In genomic region chr16:19699472-19699871, GRCh38 we compare ENCODE assay signal across 14 cellular contexts. TPM values are rescaled to one million over a fixed set of nuclear protein-coding genes. Genes with fewer than 3 reads are reported as not detected.
DNase-seq lines count a peak whose midpoint lies in the region; TF ChIP-seq lines count a peak whose summit lies in the region.
"Had no signal": no experiment of that assay in that cellular context is flagged by ENCODE, and none has a peak within 500 bp of the region (broad histone marks: within the 10 kb centered on the region; RNA-seq: fewer than 3 reads in every experiment).

No MANE protein-coding gene starts in this region.

- no peak overlapping the region for H2BK120ac ChIP-seq in H9 (ENCODE audit: low read depth, low read length, poor library complexity, severe bottlenecking)
- H2BK120ac ChIP-seq in neuronal stem cell (ENCODE audit: low read depth, low read length) = no peak overlapping the region

- no peaks in the 10 kb centered on the region for H3K4me1 ChIP-seq in H9 (ENCODE audit: insufficient read depth, low read length)
- no peaks in the 10 kb centered on the region for H3K4me1 ChIP-seq in neuronal stem cell (ENCODE audit: control insufficient read depth in 2 of 2, insufficient read depth in 1 of 2, low read depth in 1 of 2, low read length in 2 of 2)
- peaks cover 0 to 55% (median 41%) of the 10 kb centered on the region in 4 donors for H3K4me1 ChIP-seq in tibial nerve

- H3K27me3 ChIP-seq in H9 (ENCODE audit: insufficient read depth, low read length) (no peaks in the 10 kb centered on the region), neuronal stem cell (ENCODE audit: control insufficient read depth in 3 of 3, insufficient read depth in 3 of 3, low read depth in 1 of 3, low read length in 3 of 3) (no peaks in the 10 kb centered on the region), tibial nerve (no peaks in the 10 kb centered on the region)
- H3K27me3 ChIP-seq: body of pancreas had no signal

- H3K27me3 Mint-ChIP-seq in H9 (ENCODE audit: low read depth) (no peaks in the 10 kb centered on the region), chondrocyte (ENCODE audit: low read depth) (no peaks in the 10 kb centered on the region)
- H3K27me3 Mint-ChIP-seq: activated naive CD4-positive, alpha-beta T cell treated with anti-CD3 and anti-CD28 coated beads, Interleukin-2, amount 10 ng/mL, durations not matched to agents 7 days and 5 days had no signal

- no peak for TF ChIP-seq POLR2A in tibial nerve (IDR thresholded peaks at IDR 0.05)

- no peaks in the 10 kb centered on the region for H3K79me2 ChIP-seq in H9 (ENCODE audit: insufficient read depth, low read length)

- H2AK5ac ChIP-seq in H9 (ENCODE audit: insufficient read length, low read length) (no peak overlapping the region), neuronal stem cell (ENCODE audit: low read depth, low read length) (no peak overlapping the region)

- H3K9ac ChIP-seq in H9 (ENCODE audit: extremely low read depth, insufficient read length, low read length) = no peak overlapping the region
- peak overlapping the region; percentile 31 for H3K9ac ChIP-seq in neuronal stem cell (ENCODE audit: low read depth, low read length, poor library complexity)

- no peak overlapping the region for H4K91ac ChIP-seq in H9 (ENCODE audit: insufficient read length, low read depth, low read length)
- no peak overlapping the region for H4K91ac ChIP-seq in neuronal stem cell (ENCODE audit: low read depth, low read length, poor library complexity)

- H3K36me3 Mint-ChIP-seq in H9 (ENCODE audit: insufficient read depth in 1 of 3, low read depth in 3 of 3) = peaks cover 53 to 90% (median 88%) of the 10 kb centered on the region in 3 experiments
- peaks cover 22% of the 10 kb centered on the region for H3K36me3 Mint-ChIP-seq in chondrocyte (ENCODE audit: low read depth)

- H3K9me3 ChIP-seq in H9 (ENCODE audit: control insufficient read depth, low read depth, low read length) (no peaks in the 10 kb centered on the region), neuronal stem cell (replicated peaks in 1 of 2; ENCODE audit: control insufficient read depth in 2 of 2, insufficient read depth in 1 of 2, low read depth in 1 of 2, low read length in 2 of 2) (peaks cover 0 to 4% of the 10 kb centered on the region in 2 donors), tibial nerve (no peaks in the 10 kb centered on the region)
- H3K9me3 ChIP-seq: body of pancreas had no signal

- no peak overlapping the region for H4K5ac ChIP-seq in H9 (ENCODE audit: insufficient read length, low read depth, low read length)

- no peak overlapping the region for H2BK12ac ChIP-seq in H9 (ENCODE audit: insufficient read length, low read depth, low read length)
- H2BK12ac ChIP-seq in neuronal stem cell (ENCODE audit: low read length) = no peak overlapping the region

- H3K4me2 ChIP-seq in H9 (ENCODE audit: insufficient read depth, insufficient read length, low read length) (no peak overlapping the region), neuronal stem cell (ENCODE audit: insufficient read depth, low read length, poor library complexity, severe bottlenecking) (no peak overlapping the region)

- H4K20me1 ChIP-seq in H9 (ENCODE audit: control insufficient read depth, insufficient read depth, insufficient read length) = no peaks in the 10 kb centered on the region

- no peak for TF ChIP-seq EP300 in tibial nerve (IDR thresholded peaks at IDR 0.05)

- H3K9me3 Mint-ChIP-seq in H9 = peaks cover 0 to 9% of the 10 kb centered on the region in 2 experiments; a peak in 1 of 5 replicates
- H3K9me3 Mint-ChIP-seq in chondrocyte (ENCODE audit: low read depth) = no peaks in the 10 kb centered on the region
- H3K9me3 Mint-ChIP-seq: activated naive CD4-positive, alpha-beta T cell treated with anti-CD3 and anti-CD28 coated beads, Interleukin-2, amount 10 ng/mL, durations not matched to agents 7 days and 5 days; nephron progenitor cell had no signal

- H3K14ac ChIP-seq in H9 (ENCODE audit: insufficient read depth, low read length) = no peak overlapping the region
- no peak overlapping the region for H3K14ac ChIP-seq in neuronal stem cell (ENCODE audit: low read length)

- no peak overlapping the region for H3K4ac ChIP-seq in H9 (ENCODE audit: low read depth, low read length)
- no peak overlapping the region for H3K4ac ChIP-seq in neuronal stem cell (ENCODE audit: low read length)

- H3K4me3 ChIP-seq in neuronal stem cell (ENCODE audit: low read length in 2 of 2) = no peak overlapping the region
- H3K4me3 ChIP-seq in tibial nerve = no peak overlapping the region
- H3K4me3 ChIP-seq: body of pancreas had no signal

- H3T11ph ChIP-seq in H9 (ENCODE audit: low read length) = no peak overlapping the region

- no peak overlapping the region for H3K18ac ChIP-seq in H9 (ENCODE audit: insufficient read length, low read depth, low read length)
- no peak overlapping the region for H3K18ac ChIP-seq in neuronal stem cell (ENCODE audit: low read length)

- H3K27ac Mint-ChIP-seq in H9 = peak overlapping the region in 2 of 3 experiments; percentile 40 to 77; a peak in 2 of 7 replicates
- H3K27ac Mint-ChIP-seq in chondrocyte (ENCODE audit: unreplicated experiment) = no peak overlapping the region

- WGBS in H9 (ENCODE audit: extremely low coverage, insufficient read length, low lambda C conversion rate) = no CpG with 5 or more reads among the region's 8 CpGs
- WGBS in neuronal stem cell (ENCODE audit: extremely low coverage in 2 of 2, insufficient read length in 2 of 2, insufficient replicate concordance in 1 of 2), 2 donors = no CpG with 5 or more reads among the region's 8 CpGs
- 100% methylated on average over 6 to 8 of the region's 8 CpGs for WGBS in tibial nerve, 2 donors

- H2BK15ac ChIP-seq in H9 (ENCODE audit: low read depth, low read length) (no peak overlapping the region), neuronal stem cell (ENCODE audit: low read length) (no peak overlapping the region)

- H2AFZ ChIP-seq in H9 (ENCODE audit: low read length) = no peak overlapping the region
- H2AFZ ChIP-seq in neuronal stem cell (ENCODE audit: low read length) = no peak overlapping the region

- H3K36me3 ChIP-seq in neuronal stem cell (replicated peaks in 1 of 2; ENCODE audit: control insufficient read depth in 2 of 2, insufficient read depth in 2 of 2, low read length in 2 of 2) (peaks cover 36 to 89% of the 10 kb centered on the region in 2 donors), tibial nerve (peaks cover 0 to 72% (median 0%) of the 10 kb centered on the region in 3 donors)

- H4K8ac ChIP-seq in H9 (replicated peaks; ENCODE audit: insufficient read length, low read depth, low read length) = no peak overlapping the region
- H4K8ac ChIP-seq in neuronal stem cell (ENCODE audit: low read depth, low read length) = peak overlapping the region; percentile 23

- no peak overlapping the region for H3K56ac ChIP-seq in H9 (ENCODE audit: insufficient read length, low read depth, low read length)

- H3K23ac ChIP-seq in H9 (ENCODE audit: insufficient read length, low read depth, low read length) (no peak overlapping the region), neuronal stem cell (ENCODE audit: low read depth, low read length, poor library complexity) (peak overlapping the region; percentile 32)

- in situ Hi-C loops in KBM-7 (cut with MboI; ENCODE audit: low pct_unique_long_range_greater_than_20kb, low sequenced_read_pairs) = no loop called here

- H3K4me1 Mint-ChIP-seq in H9 = no peaks in the 10 kb centered on the region
- H3K4me1 Mint-ChIP-seq in chondrocyte (ENCODE audit: low read depth) = peaks cover 45% of the 10 kb centered on the region
- H3K4me1 Mint-ChIP-seq: nephron progenitor cell had no signal

- H2BK5ac ChIP-seq in H9 (ENCODE audit: insufficient read length, low read length) (no peak overlapping the region), neuronal stem cell (ENCODE audit: low read length) (no peak overlapping the region)

- H3K27ac ChIP-seq in H9 (ENCODE audit: insufficient read length, low read depth, low read length) = no peak overlapping the region
- peak overlapping the region; percentile 43 for H3K27ac ChIP-seq in cingulate gyrus (ENCODE audit: low read depth, low read length)
- H3K27ac ChIP-seq in neuronal stem cell (replicated peaks; ENCODE audit: low read length) = no peak overlapping the region
- peak overlapping the region; percentile 31 to 88 (median 62) for H3K27ac ChIP-seq in tibial nerve

- H3K79me1 ChIP-seq in H9 (ENCODE audit: insufficient read depth, low read depth, low read length, poor library complexity, severe bottlenecking) = no peaks in the 10 kb centered on the region
- peaks cover 7% of the 10 kb centered on the region for H3K79me1 ChIP-seq in neuronal stem cell (ENCODE audit: low read depth, low read length)

- H3K4me3 Mint-ChIP-seq in H9 (no peak overlapping the region), chondrocyte (ENCODE audit: unreplicated experiment) (no peak overlapping the region)
- H3K4me3 Mint-ChIP-seq: activated naive CD4-positive, alpha-beta T cell treated with anti-CD3 and anti-CD28 coated beads, Interleukin-2, amount 10 ng/mL, durations not matched to agents 7 days and 5 days; nephron progenitor cell had no signal

- no peaks in the 10 kb centered on the region for H3K23me2 ChIP-seq in H9 (ENCODE audit: insufficient read length, low read depth, low read length, poor library complexity, severe bottlenecking)

- no peak for TF ChIP-seq CTCF in H9 (conservative IDR thresholded peaks at IDR 0.05)
- TF ChIP-seq CTCF in tibial nerve (IDR thresholded peaks at IDR 0.05) = no peak
- no peak for TF ChIP-seq CTCF in chondrocyte (IDR thresholded peaks at IDR 0.05)

- no peak overlapping the region for H2BK20ac ChIP-seq in H9 (ENCODE audit: low read depth, low read length, poor library complexity, severe bottlenecking)

- DNase-seq in H9 (no peak), neuronal stem cell (ENCODE audit: low spot score) (no peak), tibial nerve (ENCODE audit: low spot score in 2 of 2) (no peak), chondrocyte (ENCODE audit: low spot score) (no peak), NCI-H1694 treated with DMSO at 0.1 percent for 48 hours (lab: John Stamatoyannopoulos, UW) (no peak), KBM-7 (no peak)
- DNase-seq: activated naive CD4-positive, alpha-beta T cell treated with anti-CD3 and anti-CD28 coated beads, Interleukin-2, amount 10 ng/mL, durations not matched to agents 7 days and 5 days; body of pancreas; mammary epithelial cell; NCI-H1694; nephron progenitor cell; NK-92 treated with Interleukin-12 subunit alpha and Interleukin-12 subunit beta, amount 100 ng/mL, for 24 hours; stimulated activated CD4-positive, alpha-beta T cell treated with anti-CD3 and anti-CD28 coated beads, Interleukin-2, amount 100 ng/mL, for 48 hours had no signal

RNA-seq across cellular contexts. Expression of gene KNOP1, which starts 18.6 kb away (rescaled TPM):
- total RNA-seq in H9 (2021) (88.4 and 93.9 TPM in 2 replicates), tibial nerve (10 to 100 TPM; 17.3 to 37.2 (median 26.2) TPM), chondrocyte (20.0 to 24.7 TPM (median 20.4 TPM) in 3 replicates)
- polyA plus RNA-seq in neuronal stem cell (2013, experiment 1 of 2) = 124 TPM
- polyA plus RNA-seq in neuronal stem cell (2013, experiment 2 of 2) = 117 TPM

RNA-seq across cellular contexts. Expression of gene IQCK, which starts 18.6 kb away (rescaled TPM):
- total RNA-seq in H9 (2021) (5.8 and 9.0 TPM in 2 replicates), tibial nerve (10 to 100 TPM; 23.1 to 62.7 (median 37.6) TPM), chondrocyte (2.6 to 8.9 TPM (median 3.8 TPM) in 3 replicates)
- polyA plus RNA-seq in neuronal stem cell (2013, experiment 1 of 2) = 18.9 TPM
- polyA plus RNA-seq in neuronal stem cell (2013, experiment 2 of 2) = 19.1 TPM

Comparison
In these comparisons a context has a peak if more than half of its experiments do, and no peak if none do; other contexts are left out.
1. H3K27ac ChIP-seq: peak in cingulate gyrus (single experiment) and tibial nerve (4 of 4); none in H9 (single experiment) and neuronal stem cell (single experiment).